In the genomic region with DNA sequence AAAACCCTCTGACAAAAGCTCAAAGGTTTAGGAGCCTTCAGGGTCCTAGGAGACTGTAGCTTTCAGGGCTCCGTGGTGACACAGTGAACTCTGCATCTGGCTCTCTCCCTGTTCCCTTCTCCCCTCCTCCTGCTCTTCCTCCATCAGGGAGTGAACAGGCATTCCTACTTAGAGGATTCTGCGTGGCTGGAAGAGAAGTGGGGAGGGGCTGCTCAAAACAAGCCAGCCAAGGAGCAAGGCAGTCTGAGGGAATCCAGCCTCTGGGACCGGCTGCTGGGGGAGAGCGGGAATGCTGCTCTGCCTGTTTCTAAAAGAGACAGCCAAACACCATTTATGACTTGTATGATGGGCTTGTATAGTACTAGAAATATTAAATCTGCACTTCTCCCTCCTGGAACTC, we compare ENCODE assay signal across 21 cellular contexts. TPM values are rescaled to one million over a fixed set of nuclear protein-coding genes. Genes with fewer than 3 reads are reported as not detected.
A peak's percentile ranks its signal among the peaks of the same experiment; 100 is the strongest.
DNase-seq lines count a peak whose midpoint lies in the region; ATAC-seq, FAIRE-seq and TF ChIP-seq lines count a peak whose summit lies in the region.
"Had no signal": no experiment of that assay in that cellular context is flagged by ENCODE, and none has a peak within 500 bp of the region (broad histone marks: within the 10 kb centered on the region; RNA-seq: fewer than 3 reads in every experiment).

No MANE protein-coding gene starts in this region.

- H3K27ac ChIP-seq in sigmoid colon: peak overlapping the region; percentile 37 to 61 (median 46)
- H3K27ac ChIP-seq: SJSA1 had no signal

- no peaks in the 10 kb centered on the region for H3K27me3 Mint-ChIP-seq in Caco-2 (ENCODE audit: insufficient read depth, unreplicated experiment)
- H3K27me3 Mint-ChIP-seq: effector memory CD8-positive, alpha-beta T cell; memory B cell had no signal

- TF ChIP-seq EP300 in sigmoid colon (IDR thresholded peaks at IDR 0.05): no peak

- H3K9me3 ChIP-seq in Caco-2 (no peaks in the 10 kb centered on the region), sigmoid colon (no peaks in the 10 kb centered on the region), MG63 (no peaks in the 10 kb centered on the region)
- H3K9me3 ChIP-seq: SJSA1 had no signal

- intact Hi-C loops in Caco-2 (cut with micrococcal nuclease; ENCODE audit: unreplicated experiment): no loop called here
- intact Hi-C loops in sigmoid colon (cut with DNase I): loop anchor here (5.0 kb wide), 1 partner anchor 61 kb away; the partner anchor contains the start of gene BAZ2A

- DNase-seq in Caco-2 (peak; percentile 34 to 43), SK-N-DZ (ENCODE audit: low spot score) (peak; percentile 30), islet precursor cell (peak; percentile 96), sigmoid colon (no peak), H54 (ENCODE audit: insufficient read length, low spot score) (no peak), MG63 (no peak)
- DNase-seq: activated CD4-positive, alpha-beta T cell treated with anti-CD3 and anti-CD28 coated beads for 4 hours; activated CD8-positive, alpha-beta memory T cell treated with anti-CD3 and anti-CD28 coated beads, Interleukin-2, amount 50 U/mL, for 48 hours; activated naive CD4-positive, alpha-beta T cell treated with anti-CD3 and anti-CD28 coated beads, Interleukin-2, amount 50 U/mL, for 16 hours; COR-L47; effector memory CD8-positive, alpha-beta T cell; HCEC 1CT; NCI-H1105; NCI-H2171 had no signal

- H3K4me1 ChIP-seq in Caco-2 (no peaks in the 10 kb centered on the region), sigmoid colon (peaks cover 0 to 18% (median 12%) of the 10 kb centered on the region in 4 donors)
- H3K4me1 ChIP-seq: SJSA1 had no signal

- H3K36me3 ChIP-seq in Caco-2 (ENCODE audit: control insufficient read depth, insufficient read depth, low read length) (no peaks in the 10 kb centered on the region; the same call in 1 of the 2 replicates), sigmoid colon (peaks cover 0 to 41% (median 13%) of the 10 kb centered on the region in 4 donors), MG63 (peaks cover 21% of the 10 kb centered on the region)

- no peak for FAIRE-seq in H54 (lab: Jason Lieb, UNC)
- FAIRE-seq: bronchial epithelial cell, GM12878 had no signal

- CTCF ChIA-PET in Caco-2 (lab: Charles Lee): interaction anchor here (0.9 kb wide), 1 partner anchor 65 kb away, joined by 3 read pairs; no protein-coding TSS in a partner anchor

- H3K27ac Mint-ChIP-seq in Caco-2 (ENCODE audit: unreplicated experiment): no peak overlapping the region
- H3K27ac Mint-ChIP-seq: memory B cell; stimulated activated effector memory CD8-positive, alpha-beta T cell treated with anti-CD3 and anti-CD28 coated beads, Interleukin-12 subunit alpha, Interleukin-12 subunit beta, amount 100 ng/mL, for 72 hours had no signal

- H3K4me3 ChIP-seq in Caco-2 (ENCODE audit: low read depth, low read length) (no peak overlapping the region), sigmoid colon (no peak overlapping the region), MG63 (no peak overlapping the region)
- H3K4me3 ChIP-seq: GM12878, SJSA1 had no signal

- H3K27me3 ChIP-seq in Caco-2 (replicated peaks; ENCODE audit: control insufficient read depth, insufficient read depth, low read length) (no peaks in the 10 kb centered on the region), sigmoid colon (no peaks in the 10 kb centered on the region), MG63 (no peaks in the 10 kb centered on the region)
- H3K27me3 ChIP-seq: SJSA1 had no signal

- ATAC-seq in GM18502 (IDR thresholded peaks at IDR 0.05; ENCODE audit: poor library complexity, unreplicated experiment): no peak
- ATAC-seq in HG02678 (IDR thresholded peaks at IDR 0.05; ENCODE audit: unreplicated experiment): no peak
- ATAC-seq: effector memory CD8-positive, alpha-beta T cell; GM12878; stimulated activated effector memory CD8-positive, alpha-beta T cell treated with anti-CD3 and anti-CD28 coated beads, Interleukin-12 subunit alpha, Interleukin-12 subunit beta, amount 100 ng/mL, for 72 hours had no signal

- H3K4me3 Mint-ChIP-seq in Caco-2 (ENCODE audit: unreplicated experiment): no peak overlapping the region
- H3K4me3 Mint-ChIP-seq: effector memory CD8-positive, alpha-beta T cell; memory B cell; stimulated activated effector memory CD8-positive, alpha-beta T cell treated with anti-CD3 and anti-CD28 coated beads, Interleukin-12 subunit alpha, Interleukin-12 subunit beta, amount 100 ng/mL, for 72 hours had no signal

- POLR2A ChIA-PET in Caco-2 (lab: Charles Lee): interaction anchor here (1.0 kb wide), 1 partner anchor 50 kb away, joined by 3 read pairs; the partner anchor contains the start of gene RBMS2

- no TSS peak for BruUV-seq in Caco-2 (replicated peaks; lab: Mats Ljungman, UMichigan)

- H3K36me3 Mint-ChIP-seq in Caco-2 (ENCODE audit: insufficient read depth, unreplicated experiment): peaks cover 21% of the 10 kb centered on the region
- H3K36me3 Mint-ChIP-seq: memory B cell; stimulated activated effector memory CD8-positive, alpha-beta T cell treated with anti-CD3 and anti-CD28 coated beads, Interleukin-12 subunit alpha, Interleukin-12 subunit beta, amount 100 ng/mL, for 72 hours had no signal

- peaks cover 16% of the 10 kb centered on the region for H3K4me1 Mint-ChIP-seq in Caco-2 (ENCODE audit: low read depth, unreplicated experiment)
- H3K4me1 Mint-ChIP-seq: memory B cell had no signal

- no peaks in the 10 kb centered on the region for H3K9me3 Mint-ChIP-seq in Caco-2 (ENCODE audit: unreplicated experiment)
- H3K9me3 Mint-ChIP-seq: effector memory CD8-positive, alpha-beta T cell; memory B cell; stimulated activated effector memory CD8-positive, alpha-beta T cell treated with anti-CD3 and anti-CD28 coated beads, Interleukin-12 subunit alpha, Interleukin-12 subunit beta, amount 100 ng/mL, for 72 hours had no signal

- TF ChIP-seq CTCF in Caco-2 (IDR thresholded peaks at IDR 0.05; ENCODE audit: insufficient read depth in 1 of 2, low read depth in 1 of 2, low read length in 1 of 2, severe bottlenecking in 1 of 2, unreplicated experiment in 1 of 2): no peak
- no peak for TF ChIP-seq CTCF in sigmoid colon (IDR thresholded peaks at IDR 0.05)

- WGBS in sigmoid colon, 2 donors: 78 to 80% methylated on average over 4 of the region's 4 CpGs

- TF ChIP-seq POLR2A in sigmoid colon (IDR thresholded peaks at IDR 0.05): no peak
- no peak for TF ChIP-seq POLR2A in H54 (IDR thresholded peaks at IDR 0.05; ENCODE audit: low read depth, low read length)

RNA-seq across cellular contexts. Expression of gene RBMS2, which starts 49.5 kb away (rescaled TPM):
- total RNA-seq in Caco-2 (2022) (32.5 and 39.5 TPM in 2 replicates), sigmoid colon (10 to 100 TPM; 20.6 to 33.0 (median 23.1) TPM)
- 0.13 and 0.37 TPM in 2 replicates for polyA plus RNA-seq in SK-N-DZ (2014; cell fraction: cytosol; rRNA removed)
- polyA plus RNA-seq in SK-N-DZ (2014; cell fraction: nucleus; rRNA removed): 0.22 and 0.28 TPM in 2 replicates
- polyA plus RNA-seq in sigmoid colon: 10 to 100 TPM in 1 of 3 donors, 1 to 10 TPM in 2; 8.4 to 12.3 (median 9.8) TPM
- 3.8 and 4.4 TPM in 2 replicates for total RNA-seq in MG63 (2014; rRNA removed; shearing (Covaris generic); ENCODE audit: low replicate concordance)

RNA-seq across cellular contexts. Expression of gene BAZ2A, which starts 59.0 kb away (rescaled TPM):
- 97.2 and 104 TPM in 2 replicates for total RNA-seq in Caco-2 (2022)
- 13.4 and 19.9 TPM in 2 replicates for polyA plus RNA-seq in SK-N-DZ (2014; cell fraction: cytosol; rRNA removed)
- 25.0 and 59.3 TPM in 2 replicates for polyA plus RNA-seq in SK-N-DZ (2014; cell fraction: nucleus; rRNA removed)
- 10 to 100 TPM; 39.6 to 91.1 (median 46.8) TPM for total RNA-seq in sigmoid colon
- polyA plus RNA-seq in sigmoid colon: 10 to 100 TPM; 14.4 to 59.5 (median 25.4) TPM
- total RNA-seq in MG63 (2014; rRNA removed; shearing (Covaris generic); ENCODE audit: low replicate concordance): 2.4 and 7.6 TPM in 2 replicates

Comparison
In these comparisons a context has a peak if more than half of its experiments do, and no peak if none do; other contexts are left out.
1. DNase-seq: peak in Caco-2 (2 of 2), SK-N-DZ (single experiment) and islet precursor cell (single experiment); none in sigmoid colon (single experiment), H54 (single experiment) and MG63 (single experiment).